Comparison of ENCODE assay signal across 1 cellular context in genomic region chr16:5072334-5073278, GRCh38.
A peak's percentile ranks its signal among the peaks of the same experiment; 100 is the strongest.
TF ChIP-seq lines count a peak whose summit lies in the region.

No MANE protein-coding gene starts in this region.

TF ChIP-seq in K562, 482 proteins besides CTCF, POLR2A, EP300 and RAD21:
- TF ChIP-seq SOX6 (IDR thresholded peaks at IDR 0.05) (no peak), MAX (CRISPR knock-in tag; IDR thresholded peaks at IDR 0.05) (0 out of 2 replicates have a peak, but pooled peaks have one; percentile 3), ZNF639 (CRISPR knock-in tag; conservative IDR thresholded peaks at IDR 0.05 in 1 of 2, IDR thresholded peaks at IDR 0.05 in 1 of 2) (no peak), ZNF253 (CRISPR knock-in tag; conservative IDR thresholded peaks at IDR 0.05) (no peak), CBX8 (IDR thresholded peaks at IDR 0.05; ENCODE audit: borderline replicate concordance, extremely low read depth, low read depth, low read length, poor library complexity, severe bottlenecking) (no peak), KLF6 (CRISPR knock-in tag; IDR thresholded peaks at IDR 0.05; ENCODE audit: borderline replicate concordance) (no peak), PHF8 (IDR thresholded peaks at IDR 0.05; ENCODE audit: borderline replicate concordance, low read length) (no peak), HSF4 (CRISPR knock-in tag; IDR thresholded peaks at IDR 0.05; ENCODE audit: borderline replicate concordance) (no peak), SIN3A (IDR thresholded peaks at IDR 0.05; ENCODE audit: borderline replicate concordance in 2 of 2, control insufficient read depth in 1 of 2, low read depth in 2 of 2, low read length in 2 of 2) (no peak), CREM (IDR thresholded peaks at IDR 0.05; ENCODE audit: low read depth) (no peak)
- TF ChIP-seq, protein P1, sequence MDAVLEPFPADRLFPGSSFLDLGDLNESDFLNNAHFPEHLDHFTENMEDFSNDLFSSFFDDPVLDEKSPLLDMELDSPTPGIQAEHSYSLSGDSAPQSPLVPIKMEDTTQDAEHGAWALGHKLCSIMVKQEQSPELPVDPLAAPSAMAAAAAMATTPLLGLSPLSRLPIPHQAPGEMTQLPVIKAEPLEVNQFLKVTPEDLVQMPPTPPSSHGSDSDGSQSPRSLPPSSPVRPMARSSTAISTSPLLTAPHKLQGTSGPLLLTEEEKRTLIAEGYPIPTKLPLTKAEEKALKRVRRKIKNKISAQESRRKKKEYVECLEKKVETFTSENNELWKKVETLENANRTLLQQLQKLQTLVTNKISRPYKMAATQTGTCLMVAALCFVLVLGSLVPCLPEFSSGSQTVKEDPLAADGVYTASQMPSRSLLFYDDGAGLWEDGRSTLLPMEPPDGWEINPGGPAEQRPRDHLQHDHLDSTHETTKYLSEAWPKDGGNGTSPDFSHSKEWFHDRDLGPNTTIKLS (IDR thresholded peaks at IDR 0.05; ENCODE audit: borderline replicate concordance, low read depth) = peak; percentile 7; the same call in 1 of the 2 replicates
- TF ChIP-seq, protein P2, sequence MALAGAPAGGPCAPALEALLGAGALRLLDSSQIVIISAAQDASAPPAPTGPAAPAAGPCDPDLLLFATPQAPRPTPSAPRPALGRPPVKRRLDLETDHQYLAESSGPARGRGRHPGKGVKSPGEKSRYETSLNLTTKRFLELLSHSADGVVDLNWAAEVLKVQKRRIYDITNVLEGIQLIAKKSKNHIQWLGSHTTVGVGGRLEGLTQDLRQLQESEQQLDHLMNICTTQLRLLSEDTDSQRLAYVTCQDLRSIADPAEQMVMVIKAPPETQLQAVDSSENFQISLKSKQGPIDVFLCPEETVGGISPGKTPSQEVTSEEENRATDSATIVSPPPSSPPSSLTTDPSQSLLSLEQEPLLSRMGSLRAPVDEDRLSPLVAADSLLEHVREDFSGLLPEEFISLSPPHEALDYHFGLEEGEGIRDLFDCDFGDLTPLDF (CRISPR knock-in tag; IDR thresholded peaks at IDR 0.05) = no peak
